In the genomic region with DNA sequence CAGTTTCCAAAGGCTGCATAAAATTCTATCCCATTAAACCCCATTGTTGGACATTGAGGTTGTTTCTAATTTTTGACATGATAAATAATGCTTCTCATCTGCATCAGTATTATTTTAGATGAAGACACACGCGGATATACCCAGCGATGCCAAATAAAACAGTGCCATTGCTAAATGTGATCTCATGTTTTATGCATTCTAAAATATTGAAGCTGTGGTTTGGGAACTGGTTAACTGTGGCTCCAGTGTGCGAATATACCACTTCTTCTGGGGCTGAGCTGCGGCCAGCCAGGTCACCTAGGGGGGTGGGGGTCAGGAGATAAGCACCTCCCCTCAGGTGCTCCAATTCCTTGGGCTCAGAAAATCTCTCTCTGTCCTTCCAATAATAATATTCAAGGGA, we compare ENCODE assay signal across 15 cellular contexts.
DNase-seq lines count a peak whose midpoint lies in the region; ATAC-seq and TF ChIP-seq lines count a peak whose summit lies in the region.
"Had no signal": no experiment of that assay in that cellular context is flagged by ENCODE, and none has a peak within 500 bp of the region (broad histone marks: within the 10 kb centered on the region; RNA-seq: fewer than 3 reads in every experiment).

No MANE protein-coding gene starts in this region.

- POLR2A ChIA-PET in HEK293 (lab: Yijun Ruan, JAX): no interaction called here

- CTCF ChIA-PET in HEK293 (lab: Yijun Ruan, JAX): interaction anchor here (0.8 to 1.4 kb wide), 2 partner anchors 26 to 174 kb away, joined by 3 to 4 read pairs; no protein-coding TSS in a partner anchor

- in situ Hi-C loops in astrocyte of the spinal cord (cut with HindIII; ENCODE audit: low sequenced_read_pairs): loop anchor here (25.0 kb wide), 1 partner anchor 421 kb away; no protein-coding TSS in a partner anchor

- H3K27me3 ChIP-seq in gastroesophageal sphincter: no peaks in the 10 kb centered on the region
- H3K27me3 ChIP-seq: BE2C had no signal

- H3K9me3 ChIP-seq in HEK293 (ENCODE audit: control insufficient read depth, insufficient read depth, low read depth, low read length) (no peaks in the 10 kb centered on the region), gastroesophageal sphincter (no peaks in the 10 kb centered on the region)
- H3K9me3 ChIP-seq: BE2C, HAP-1 had no signal

- H3K4me3 Mint-ChIP-seq in endothelial cell (ENCODE audit: unreplicated experiment): no peak overlapping the region
- H3K4me3 Mint-ChIP-seq: CD4-positive, alpha-beta memory T cell had no signal

- peak; percentile 43 for DNase-seq in astrocyte of the spinal cord (ENCODE audit: low read depth, low spot score)
- DNase-seq in glomerular visceral epithelial cell (ENCODE audit: extremely low spot score): peak; percentile 70
- DNase-seq in COLO668 (lab: John Stamatoyannopoulos, UW; ENCODE audit: unreplicated experiment): no peak
- no peak for DNase-seq in endothelial cell (ENCODE audit: low spot score)
- no peak for DNase-seq in amniotic stem cell (lab: John Stamatoyannopoulos, UW)
- DNase-seq: BE2C; CD4-positive, alpha-beta memory T cell; COR-L47; DMS153; DMS79 treated with DMSO at 0.1 percent for 48 hours; GF-D8 had no signal

- TF ChIP-seq CTCF in HEK293 (tag by site-specific recombination; IDR thresholded peaks at IDR 0.05) (no peak), astrocyte of the spinal cord (IDR thresholded peaks at IDR 0.05; ENCODE audit: low read depth, low read length) (no peak), gastroesophageal sphincter (IDR thresholded peaks at IDR 0.05) (no peak), endothelial cell (IDR thresholded peaks at IDR 0.05; ENCODE audit: unreplicated experiment) (no peak)

- H3K27ac ChIP-seq in HEK293 (ENCODE audit: extremely low read depth, low read depth, low read length): no peak overlapping the region
- no peak overlapping the region for H3K27ac ChIP-seq in gastroesophageal sphincter
- H3K27ac ChIP-seq: C4-2B had no signal

- H3K4me1 Mint-ChIP-seq in endothelial cell (ENCODE audit: unreplicated experiment): peaks cover 3% of the 10 kb centered on the region

- H3K36me3 Mint-ChIP-seq in endothelial cell (ENCODE audit: low read depth, unreplicated experiment): no peaks in the 10 kb centered on the region
- H3K36me3 Mint-ChIP-seq: CD4-positive, alpha-beta memory T cell had no signal

- no peak for TF ChIP-seq POLR2A in gastroesophageal sphincter (IDR thresholded peaks at IDR 0.05)

- H3K4me3 ChIP-seq in HEK293 (ENCODE audit: low read depth, low read length) (no peak overlapping the region), astrocyte of the spinal cord (ENCODE audit: low read depth, low read length) (no peak overlapping the region), gastroesophageal sphincter (no peak overlapping the region)
- H3K4me3 ChIP-seq: HAP-1 had no signal

- no peak for ATAC-seq in gastroesophageal sphincter

- H3K27ac Mint-ChIP-seq in endothelial cell (ENCODE audit: unreplicated experiment): no peak overlapping the region
- H3K27ac Mint-ChIP-seq: CD4-positive, alpha-beta memory T cell had no signal

- H3K36me3 ChIP-seq in HEK293 (ENCODE audit: control insufficient read depth in 2 of 2, insufficient read depth in 1 of 2, low read length in 2 of 2): no peaks in the 10 kb centered on the region
- H3K36me3 ChIP-seq in gastroesophageal sphincter: no peaks in the 10 kb centered on the region
- H3K36me3 ChIP-seq: BE2C, HAP-1 had no signal

- WGBS in gastroesophageal sphincter (ENCODE audit: low coverage in 1 of 2), 2 donors: 80 to 86% methylated on average over 1 to 5 of the region's 5 CpGs

- H3K4me1 ChIP-seq in HEK293 (ENCODE audit: control insufficient read depth, insufficient read depth, low read length) (peaks cover 7% of the 10 kb centered on the region; the same call in 1 of the 2 replicates), gastroesophageal sphincter (no peaks in the 10 kb centered on the region)
- H3K4me1 ChIP-seq: BE2C had no signal

- H3K27me3 Mint-ChIP-seq in endothelial cell (ENCODE audit: unreplicated experiment): no peaks in the 10 kb centered on the region
- H3K27me3 Mint-ChIP-seq: CD4-positive, alpha-beta memory T cell had no signal

- TF ChIP-seq EP300 in gastroesophageal sphincter (IDR thresholded peaks at IDR 0.05): no peak

- H3K9me3 Mint-ChIP-seq in endothelial cell (ENCODE audit: unreplicated experiment): no peaks in the 10 kb centered on the region
- H3K9me3 Mint-ChIP-seq: CD4-positive, alpha-beta memory T cell had no signal

TF ChIP-seq in HEK293, 187 proteins besides CTCF, POLR2A, EP300 and RAD21:
- TF ChIP-seq, protein P1, sequence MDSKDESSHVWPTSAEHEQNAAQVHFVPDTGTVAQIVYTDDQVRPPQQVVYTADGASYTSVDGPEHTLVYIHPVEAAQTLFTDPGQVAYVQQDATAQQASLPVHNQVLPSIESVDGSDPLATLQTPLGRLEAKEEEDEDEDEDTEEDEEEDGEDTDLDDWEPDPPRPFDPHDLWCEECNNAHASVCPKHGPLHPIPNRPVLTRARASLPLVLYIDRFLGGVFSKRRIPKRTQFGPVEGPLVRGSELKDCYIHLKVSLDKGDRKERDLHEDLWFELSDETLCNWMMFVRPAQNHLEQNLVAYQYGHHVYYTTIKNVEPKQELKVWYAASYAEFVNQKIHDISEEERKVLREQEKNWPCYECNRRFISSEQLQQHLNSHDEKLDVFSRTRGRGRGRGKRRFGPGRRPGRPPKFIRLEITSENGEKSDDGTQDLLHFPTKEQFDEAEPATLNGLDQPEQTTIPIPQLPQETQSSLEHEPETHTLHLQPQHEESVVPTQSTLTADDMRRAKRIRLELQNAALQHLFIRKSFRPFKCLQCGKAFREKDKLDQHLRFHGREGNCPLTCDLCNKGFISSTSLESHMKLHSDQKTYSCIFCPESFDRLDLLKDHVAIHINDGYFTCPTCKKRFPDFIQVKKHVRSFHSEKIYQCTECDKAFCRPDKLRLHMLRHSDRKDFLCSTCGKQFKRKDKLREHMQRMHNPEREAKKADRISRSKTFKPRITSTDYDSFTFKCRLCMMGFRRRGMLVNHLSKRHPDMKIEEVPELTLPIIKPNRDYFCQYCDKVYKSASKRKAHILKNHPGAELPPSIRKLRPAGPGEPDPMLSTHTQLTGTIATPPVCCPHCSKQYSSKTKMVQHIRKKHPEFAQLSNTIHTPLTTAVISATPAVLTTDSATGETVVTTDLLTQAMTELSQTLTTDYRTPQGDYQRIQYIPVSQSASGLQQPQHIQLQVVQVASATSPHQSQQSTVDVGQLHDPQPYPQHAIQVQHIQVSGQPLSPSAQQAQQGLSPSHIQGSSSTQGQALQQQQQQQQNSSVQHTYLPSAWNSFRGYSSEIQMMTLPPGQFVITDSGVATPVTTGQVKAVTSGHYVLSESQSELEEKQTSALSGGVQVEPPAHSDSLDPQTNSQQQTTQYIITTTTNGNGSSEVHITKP (tag by site-specific recombination; IDR thresholded peaks at IDR 0.05): peak; percentile 83; the same call in 1 of the 2 replicates
- TF ChIP-seq, protein P2, sequence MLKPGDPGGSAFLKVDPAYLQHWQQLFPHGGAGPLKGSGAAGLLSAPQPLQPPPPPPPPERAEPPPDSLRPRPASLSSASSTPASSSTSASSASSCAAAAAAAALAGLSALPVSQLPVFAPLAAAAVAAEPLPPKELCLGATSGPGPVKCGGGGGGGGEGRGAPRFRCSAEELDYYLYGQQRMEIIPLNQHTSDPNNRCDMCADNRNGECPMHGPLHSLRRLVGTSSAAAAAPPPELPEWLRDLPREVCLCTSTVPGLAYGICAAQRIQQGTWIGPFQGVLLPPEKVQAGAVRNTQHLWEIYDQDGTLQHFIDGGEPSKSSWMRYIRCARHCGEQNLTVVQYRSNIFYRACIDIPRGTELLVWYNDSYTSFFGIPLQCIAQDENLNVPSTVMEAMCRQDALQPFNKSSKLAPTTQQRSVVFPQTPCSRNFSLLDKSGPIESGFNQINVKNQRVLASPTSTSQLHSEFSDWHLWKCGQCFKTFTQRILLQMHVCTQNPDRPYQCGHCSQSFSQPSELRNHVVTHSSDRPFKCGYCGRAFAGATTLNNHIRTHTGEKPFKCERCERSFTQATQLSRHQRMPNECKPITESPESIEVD (tag by site-specific recombination; IDR thresholded peaks at IDR 0.05): no peak

Comparison
In these comparisons a context has a peak if more than half of its experiments do, and no peak if none do; other contexts are left out.
1. DNase-seq: peak in astrocyte of the spinal cord (single experiment) and glomerular visceral epithelial cell (single experiment); none in COLO668 (single experiment), endothelial cell (single experiment) and amniotic stem cell (single experiment).